ENCODE assay signal across 18 cellular contexts in genomic region chr12:100279612-100280244, GRCh38. TPM values are rescaled to one million over a fixed set of nuclear protein-coding genes. Genes with fewer than 3 reads are reported as not detected.
DNase-seq lines count a peak whose midpoint lies in the region; ATAC-seq and TF ChIP-seq lines count a peak whose summit lies in the region.
"Had no signal": no experiment of that assay in that cellular context is flagged by ENCODE, and none has a peak within 500 bp of the region (broad histone marks: within the 10 kb centered on the region; RNA-seq: fewer than 3 reads in every experiment).

No MANE protein-coding gene starts in this region.

- no peaks in the 10 kb centered on the region for H3K27me3 Mint-ChIP-seq in naive thymus-derived CD4-positive, alpha-beta T cell
- H3K27me3 Mint-ChIP-seq: activated CD4-positive, alpha-beta T cell treated with anti-CD3 and anti-CD28 coated beads for 36 hours had no signal

- no peak overlapping the region for H3K18ac ChIP-seq in mesenchymal stem cell (ENCODE audit: low read depth in 1 of 2, low read length in 2 of 2)

- no peak overlapping the region for H4K91ac ChIP-seq in mesenchymal stem cell (ENCODE audit: low read length)

- H3K36me3 Mint-ChIP-seq in naive thymus-derived CD4-positive, alpha-beta T cell: peaks cover 3 to 20% (median 12%) of the 10 kb centered on the region in 5 donors

- no peaks in the 10 kb centered on the region for H3K9me3 Mint-ChIP-seq in naive thymus-derived CD4-positive, alpha-beta T cell
- H3K9me3 Mint-ChIP-seq: activated naive CD4-positive, alpha-beta T cell treated with anti-CD3 and anti-CD28 coated beads for 36 hours; CD8-positive, alpha-beta T cell; stimulated activated effector memory CD8-positive, alpha-beta T cell treated with anti-CD3 and anti-CD28 coated beads, Interleukin-12 subunit alpha, Interleukin-12 subunit beta, amount 100 ng/mL, for 72 hours had no signal

- H2AK5ac ChIP-seq in mesenchymal stem cell (ENCODE audit: low read length, severe bottlenecking): no peak overlapping the region

- H2BK120ac ChIP-seq in mesenchymal stem cell (ENCODE audit: low read depth, low read length): no peak overlapping the region

- no peak overlapping the region for H3K4me2 ChIP-seq in mesenchymal stem cell (ENCODE audit: low read length, poor library complexity, severe bottlenecking)

- no peak for TF ChIP-seq CTCF in suprapubic skin (IDR thresholded peaks at IDR 0.05)

- peaks cover 9% of the 10 kb centered on the region for H3K79me1 ChIP-seq in mesenchymal stem cell (replicated peaks; ENCODE audit: low read length, poor library complexity, severe bottlenecking)

- no peak for ATAC-seq in naive thymus-derived CD4-positive, alpha-beta T cell
- ATAC-seq in GM21423 (IDR thresholded peaks at IDR 0.05; ENCODE audit: unreplicated experiment): no peak
- ATAC-seq: activated CD4-positive, alpha-beta T cell treated with anti-CD3 and anti-CD28 coated beads for 36 hours; CD8-positive, alpha-beta T cell; stimulated activated effector memory CD8-positive, alpha-beta T cell treated with anti-CD3 and anti-CD28 coated beads, Interleukin-12 subunit alpha, Interleukin-12 subunit beta, amount 100 ng/mL, for 72 hours had no signal

- H3K36me3 ChIP-seq in NT2/D1 (ENCODE audit: insufficient read depth, insufficient read length, low read length) (peaks cover 6% of the 10 kb centered on the region), mesenchymal stem cell (ENCODE audit: control insufficient read depth in 1 of 2, insufficient read depth in 2 of 2, low read depth in 1 of 2, low read length in 2 of 2) (peaks cover 0 to 19% of the 10 kb centered on the region in 2 experiments), suprapubic skin (peaks cover 13% of the 10 kb centered on the region)
- no peaks in the 10 kb centered on the region for H3K36me3 ChIP-seq in naive thymus-derived CD4-positive, alpha-beta T cell (ENCODE audit: control insufficient read depth in 2 of 3, insufficient read depth in 3 of 3, low read length in 3 of 3)

- H3K9me3 ChIP-seq in NT2/D1 (ENCODE audit: insufficient read depth, low read length) (no peaks in the 10 kb centered on the region), mesenchymal stem cell (ENCODE audit: control insufficient read depth, low read length) (no peaks in the 10 kb centered on the region), suprapubic skin (no peaks in the 10 kb centered on the region)
- no peaks in the 10 kb centered on the region for H3K9me3 ChIP-seq in naive thymus-derived CD4-positive, alpha-beta T cell (ENCODE audit: control insufficient read depth in 2 of 3, low read length in 3 of 3)
- H3K9me3 ChIP-seq: transverse colon had no signal

- TF ChIP-seq EP300 in suprapubic skin (IDR thresholded peaks at IDR 0.05): no peak

- no peak overlapping the region for H3K27ac Mint-ChIP-seq in naive thymus-derived CD4-positive, alpha-beta T cell
- H3K27ac Mint-ChIP-seq: activated CD4-positive, alpha-beta T cell treated with anti-CD3 and anti-CD28 coated beads for 36 hours; activated naive CD4-positive, alpha-beta T cell treated with anti-CD3 and anti-CD28 coated beads for 36 hours; CD8-positive, alpha-beta T cell; stimulated activated effector memory CD8-positive, alpha-beta T cell treated with anti-CD3 and anti-CD28 coated beads, Interleukin-12 subunit alpha, Interleukin-12 subunit beta, amount 100 ng/mL, for 72 hours had no signal

- WGBS in mesenchymal stem cell: no CpG with 5 or more reads among the region's 1 CpG
- WGBS in suprapubic skin: 80% methylated on average over 1 of the region's 1 CpG

- CTCF ChIA-PET in naive thymus-derived CD4-positive, alpha-beta T cell (lab: Charles Lee): interaction anchor here (0.6 kb wide), 1 partner anchor 234 kb away, joined by 3 read pairs; no protein-coding TSS in a partner anchor

- H3K4me3 ChIP-seq in NT2/D1 (ENCODE audit: insufficient read length, low read depth) (no peak overlapping the region), mesenchymal stem cell (ENCODE audit: insufficient read depth in 1 of 2, low read depth in 1 of 2, low read length in 2 of 2) (no peak overlapping the region), suprapubic skin (no peak overlapping the region)
- no peak overlapping the region for H3K4me3 ChIP-seq in naive thymus-derived CD4-positive, alpha-beta T cell (ENCODE audit: low read length)
- H3K4me3 ChIP-seq: transverse colon had no signal

- no peak overlapping the region for H2BK12ac ChIP-seq in mesenchymal stem cell (ENCODE audit: low read length in 2 of 2)

- no peaks in the 10 kb centered on the region for H3K27me3 ChIP-seq in NT2/D1 (ENCODE audit: insufficient read depth, insufficient read length)
- H3K27me3 ChIP-seq in mesenchymal stem cell (ENCODE audit: control insufficient read depth in 1 of 2, insufficient read depth in 1 of 2, low read length in 2 of 2): no peaks in the 10 kb centered on the region
- H3K27me3 ChIP-seq in suprapubic skin: no peaks in the 10 kb centered on the region
- no peaks in the 10 kb centered on the region for H3K27me3 ChIP-seq in naive thymus-derived CD4-positive, alpha-beta T cell (ENCODE audit: control insufficient read depth in 2 of 2, insufficient read depth in 2 of 2, low read length in 2 of 2)
- H3K27me3 ChIP-seq: brain microvascular endothelial cell, transverse colon had no signal

- no peak overlapping the region for H3K23ac ChIP-seq in mesenchymal stem cell (ENCODE audit: low read length in 2 of 2)

- H3K4me3 Mint-ChIP-seq in naive thymus-derived CD4-positive, alpha-beta T cell: no peak overlapping the region
- H3K4me3 Mint-ChIP-seq: activated CD4-positive, alpha-beta T cell treated with anti-CD3 and anti-CD28 coated beads for 36 hours; activated naive CD4-positive, alpha-beta T cell treated with anti-CD3 and anti-CD28 coated beads for 36 hours; CD8-positive, alpha-beta T cell; stimulated activated effector memory CD8-positive, alpha-beta T cell treated with anti-CD3 and anti-CD28 coated beads, Interleukin-12 subunit alpha, Interleukin-12 subunit beta, amount 100 ng/mL, for 72 hours had no signal

- peaks cover 12 to 48% (median 38%) of the 10 kb centered on the region in 7 donors for H3K4me1 Mint-ChIP-seq in naive thymus-derived CD4-positive, alpha-beta T cell

- TF ChIP-seq POLR2A in erythroblast (IDR thresholded peaks at IDR 0.05; ENCODE audit: low read length): no peak
- TF ChIP-seq POLR2A in suprapubic skin (IDR thresholded peaks at IDR 0.05): no peak

- H2BK5ac ChIP-seq in mesenchymal stem cell (ENCODE audit: low read depth, low read length, poor library complexity, severe bottlenecking): no peak overlapping the region

- DNase-seq in AG20443 (ENCODE audit: low spot score): peak; percentile 15
- DNase-seq in NT2/D1 (ENCODE audit: low read depth, low spot score): peak; percentile 23
- peak; percentile 24 to 68 for DNase-seq in erythroblast (lab: John Stamatoyannopoulos, UW)
- peak; percentile 22 for DNase-seq in mesenchymal stem cell
- no peak for DNase-seq in suprapubic skin (ENCODE audit: low spot score in 2 of 2)
- DNase-seq in stimulated activated CD4-positive, alpha-beta T cell treated with anti-CD3 and anti-CD28 coated beads, Interleukin-1b, Interleukin-23, amount 100 ng/mL, for 48 hours: no peak
- no peak for DNase-seq in naive thymus-derived CD4-positive, alpha-beta T cell
- DNase-seq: activated CD4-positive, alpha-beta T cell treated with anti-CD3 and anti-CD28 coated beads for 36 hours; activated naive CD4-positive, alpha-beta T cell treated with anti-CD3 and anti-CD28 coated beads for 36 hours; brain microvascular endothelial cell; CD8-positive, alpha-beta T cell; effector memory CD4-positive, alpha-beta T cell; NCI-H146; SIG-M5; transverse colon had no signal

- H4K8ac ChIP-seq in mesenchymal stem cell (ENCODE audit: low read length): no peak overlapping the region

- no peak overlapping the region for H2BK15ac ChIP-seq in mesenchymal stem cell (ENCODE audit: low read depth, poor library complexity, severe bottlenecking)

- H3K9ac ChIP-seq in NT2/D1 (ENCODE audit: insufficient read length, low read depth): no peak overlapping the region
- no peak overlapping the region for H3K9ac ChIP-seq in mesenchymal stem cell (ENCODE audit: low read length)

- no peak overlapping the region for H2AFZ ChIP-seq in mesenchymal stem cell (ENCODE audit: low read depth, low read length)

- POLR2A ChIA-PET in naive thymus-derived CD4-positive, alpha-beta T cell (lab: Charles Lee): no interaction called here

- no peak overlapping the region for H3K14ac ChIP-seq in mesenchymal stem cell (ENCODE audit: low read length in 2 of 2)

- peaks cover 6% of the 10 kb centered on the region for H3K4me1 ChIP-seq in NT2/D1 (ENCODE audit: insufficient read depth, insufficient read length)
- no peaks in the 10 kb centered on the region for H3K4me1 ChIP-seq in mesenchymal stem cell (ENCODE audit: control insufficient read depth, insufficient read depth, low read depth, low read length)
- no peaks in the 10 kb centered on the region for H3K4me1 ChIP-seq in suprapubic skin
- H3K4me1 ChIP-seq in naive thymus-derived CD4-positive, alpha-beta T cell (ENCODE audit: control insufficient read depth in 2 of 2, insufficient read depth in 2 of 2, low read length in 2 of 2): peaks cover 0 to 3% of the 10 kb centered on the region in 2 donors

- H3K4ac ChIP-seq in mesenchymal stem cell (ENCODE audit: low read depth in 1 of 2, low read length in 2 of 2): no peak overlapping the region

- H3K27ac ChIP-seq in mesenchymal stem cell (ENCODE audit: low read length, poor library complexity, severe bottlenecking): no peak overlapping the region
- H3K27ac ChIP-seq in suprapubic skin: no peak overlapping the region
- H3K27ac ChIP-seq in naive thymus-derived CD4-positive, alpha-beta T cell (ENCODE audit: low read depth, low read length): no peak overlapping the region
- H3K27ac ChIP-seq: brain microvascular endothelial cell, transverse colon had no signal

- intact Hi-C loops in naive thymus-derived CD4-positive, alpha-beta T cell (cut with micrococcal nuclease): no loop called here

RNA-seq across cellular contexts. Expression of gene SCYL2, which starts 12.8 kb away (rescaled TPM):
- polyA plus RNA-seq in mesenchymal stem cell (2013, experiment 1 of 2): 30.9 TPM
- polyA plus RNA-seq in mesenchymal stem cell (2013, experiment 2 of 2): 32.0 TPM
- 10 to 100 TPM; 25.4 to 52.4 (median 43.4) TPM for total RNA-seq in suprapubic skin
- 10 to 100 TPM; 32.6 to 49.4 (median 42.3) TPM for total RNA-seq in naive thymus-derived CD4-positive, alpha-beta T cell
- polyA plus RNA-seq in naive thymus-derived CD4-positive, alpha-beta T cell: 10 to 100 TPM; 18.9 to 25.2 TPM

RNA-seq across cellular contexts. Expression of gene DEPDC4, which starts 12.8 kb away (rescaled TPM):
- 0.97 TPM for polyA plus RNA-seq in mesenchymal stem cell (2013, experiment 1 of 2)
- polyA plus RNA-seq in mesenchymal stem cell (2013, experiment 2 of 2): 1.2 TPM
- 1 to 10 TPM in 1 of 4 donors, under 1 TPM in 2, not detected in 1; 0.64 to 2.3 (median 0.72) TPM for total RNA-seq in suprapubic skin
- 1 to 10 TPM in 2 of 5 experiments, under 1 TPM in 3; 0.74 to 1.3 (median 0.92) TPM for total RNA-seq in naive thymus-derived CD4-positive, alpha-beta T cell
- under 1 TPM; 0.64 to 0.87 TPM for polyA plus RNA-seq in naive thymus-derived CD4-positive, alpha-beta T cell
- total RNA-seq: mononuclear cell had no signal

Comparison
In these comparisons a context has a peak if more than half of its experiments do, and no peak if none do; other contexts are left out.
1. DNase-seq: peak in AG20443 (single experiment), NT2/D1 (single experiment), erythroblast (2 of 2) and mesenchymal stem cell (single experiment); none in suprapubic skin (0 of 2), stimulated activated CD4-positive, alpha-beta T cell treated with anti-CD3 and anti-CD28 coated beads, Interleukin-1b, Interleukin-23, amount 100 ng/mL, for 48 hours (single experiment) and naive thymus-derived CD4-positive, alpha-beta T cell (0 of 9).